ENCODE assay signal across 13 cellular contexts in the genomic region with DNA sequence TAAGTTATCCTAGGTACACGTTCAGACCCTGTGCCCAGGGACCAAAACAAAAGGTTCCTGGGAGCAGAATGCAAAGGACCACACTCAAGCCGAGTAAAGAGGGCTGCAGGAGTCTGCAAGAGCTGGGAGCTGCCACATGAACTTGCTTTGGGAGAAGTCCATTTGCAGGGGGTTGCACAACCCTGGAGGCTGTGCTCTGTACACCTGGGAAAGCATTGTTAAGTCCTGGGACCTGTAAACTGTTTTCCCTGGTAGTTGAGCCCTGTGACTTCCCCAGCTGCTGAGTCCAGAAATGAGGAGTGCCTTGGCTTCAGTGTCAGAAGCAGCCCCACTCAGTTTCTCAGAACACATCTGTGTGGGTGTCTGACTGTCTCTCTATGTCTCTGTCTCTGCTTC.
A peak's percentile ranks its signal among the peaks of the same experiment; 100 is the strongest.
DNase-seq lines count a peak whose midpoint lies in the region; ATAC-seq and TF ChIP-seq lines count a peak whose summit lies in the region.
"Had no signal": no experiment of that assay in that cellular context is flagged by ENCODE, and none has a peak within 500 bp of the region (broad histone marks: within the 10 kb centered on the region; RNA-seq: fewer than 3 reads in every experiment).

No MANE protein-coding gene starts in this region.

- H3K4me1 ChIP-seq in esophagus (ENCODE audit: control insufficient read depth in 2 of 2, insufficient read depth in 2 of 2, low read length in 1 of 2) (peaks cover 0 to 5% of the 10 kb centered on the region in 2 donors), upper lobe of right lung (peaks cover 11% of the 10 kb centered on the region)

- H3K4me3 ChIP-seq in esophagus (ENCODE audit: low read depth in 1 of 2, low read length in 2 of 2), result no peak overlapping the region
- H3K4me3 ChIP-seq in upper lobe of right lung, result no peak overlapping the region
- H3K4me3 ChIP-seq: SK-N-MC had no signal

- TF ChIP-seq CTCF in omental fat pad (IDR thresholded peaks at IDR 0.05), result no peak
- no peak for TF ChIP-seq CTCF in upper lobe of right lung (IDR thresholded peaks at IDR 0.05)

- H3K4me3 Mint-ChIP-seq in activated naive CD8-positive, alpha-beta T cell treated with anti-CD3 and anti-CD28 coated beads, Interleukin-2, amount 50 U/mL, for 24 hours, result no peak overlapping the region
- H3K4me3 Mint-ChIP-seq in activated naive CD8-positive, alpha-beta T cell treated with anti-CD3 and anti-CD28 coated beads for 36 hours, result no peak overlapping the region
- H3K4me3 Mint-ChIP-seq: activated CD4-positive, alpha-beta T cell treated with anti-CD3 and anti-CD28 coated beads for 36 hours; memory B cell had no signal

- H3K9me3 ChIP-seq in esophagus (ENCODE audit: control insufficient read depth in 2 of 2, insufficient read depth in 1 of 2, low read depth in 1 of 2, low read length in 1 of 2) (no peaks in the 10 kb centered on the region), upper lobe of right lung (no peaks in the 10 kb centered on the region)

- no peaks in the 10 kb centered on the region for H3K36me3 ChIP-seq in esophagus (ENCODE audit: control insufficient read depth in 2 of 2, insufficient read depth in 2 of 2, low read length in 1 of 2)
- no peaks in the 10 kb centered on the region for H3K36me3 ChIP-seq in upper lobe of right lung

- H3K27ac Mint-ChIP-seq in activated naive CD8-positive, alpha-beta T cell treated with anti-CD3 and anti-CD28 coated beads, Interleukin-2, amount 50 U/mL, for 24 hours, result no peak overlapping the region
- H3K27ac Mint-ChIP-seq in activated naive CD8-positive, alpha-beta T cell treated with anti-CD3 and anti-CD28 coated beads for 36 hours, result no peak overlapping the region
- H3K27ac Mint-ChIP-seq: activated CD4-positive, alpha-beta T cell treated with anti-CD3 and anti-CD28 coated beads for 36 hours; memory B cell had no signal

- no peaks in the 10 kb centered on the region for H3K36me3 Mint-ChIP-seq in activated naive CD8-positive, alpha-beta T cell treated with anti-CD3 and anti-CD28 coated beads, Interleukin-2, amount 50 U/mL, for 24 hours (ENCODE audit: low read depth)
- no peaks in the 10 kb centered on the region for H3K36me3 Mint-ChIP-seq in activated naive CD8-positive, alpha-beta T cell treated with anti-CD3 and anti-CD28 coated beads for 36 hours
- H3K36me3 Mint-ChIP-seq: memory B cell had no signal

- peak overlapping the region; percentile 52 to 59 for H3K27ac ChIP-seq in esophagus (ENCODE audit: low read depth in 2 of 2, low read length in 1 of 2)
- H3K27ac ChIP-seq in upper lobe of right lung, result peak overlapping the region; percentile 20
- H3K27ac ChIP-seq: 22Rv1, SK-N-MC had no signal

- peak; percentile 24 for ATAC-seq in activated naive CD8-positive, alpha-beta T cell treated with anti-CD3 and anti-CD28 coated beads, Interleukin-2, amount 50 U/mL, for 24 hours
- ATAC-seq in omental fat pad (ENCODE audit: low FRiP score) (peak; percentile 9), upper lobe of right lung (no peak), GM19463 (IDR thresholded peaks at IDR 0.05; ENCODE audit: unreplicated experiment) (no peak), GM21423 (IDR thresholded peaks at IDR 0.05; ENCODE audit: unreplicated experiment) (no peak)

- H3K9me3 Mint-ChIP-seq in activated naive CD8-positive, alpha-beta T cell treated with anti-CD3 and anti-CD28 coated beads, Interleukin-2, amount 50 U/mL, for 24 hours, result no peaks in the 10 kb centered on the region
- H3K9me3 Mint-ChIP-seq in activated naive CD8-positive, alpha-beta T cell treated with anti-CD3 and anti-CD28 coated beads for 36 hours, result no peaks in the 10 kb centered on the region
- H3K9me3 Mint-ChIP-seq: memory B cell had no signal

- no peak for DNase-seq in activated naive CD8-positive, alpha-beta T cell treated with anti-CD3 and anti-CD28 coated beads, Interleukin-2, amount 50 U/mL, for 24 hours
- DNase-seq in activated naive CD8-positive, alpha-beta T cell treated with anti-CD3 and anti-CD28 coated beads for 36 hours, result no peak
- DNase-seq in omental fat pad (ENCODE audit: low spot score), result no peak
- no peak for DNase-seq in upper lobe of right lung
- DNase-seq in NCI-H69 (lab: John Stamatoyannopoulos, UW), result no peak
- DNase-seq: cortex of kidney had no signal

- peaks cover 21% of the 10 kb centered on the region for H3K27me3 Mint-ChIP-seq in activated naive CD8-positive, alpha-beta T cell treated with anti-CD3 and anti-CD28 coated beads, Interleukin-2, amount 50 U/mL, for 24 hours
- H3K27me3 Mint-ChIP-seq in activated naive CD8-positive, alpha-beta T cell treated with anti-CD3 and anti-CD28 coated beads for 36 hours, result peaks cover 32% of the 10 kb centered on the region

- H3K27me3 ChIP-seq in esophagus (ENCODE audit: control insufficient read depth in 1 of 2, insufficient read depth in 2 of 2, low read length in 2 of 2) (no peaks in the 10 kb centered on the region), upper lobe of right lung (no peaks in the 10 kb centered on the region)

- H3K4me1 Mint-ChIP-seq in activated naive CD8-positive, alpha-beta T cell treated with anti-CD3 and anti-CD28 coated beads, Interleukin-2, amount 50 U/mL, for 24 hours, result no peaks in the 10 kb centered on the region
- no peaks in the 10 kb centered on the region for H3K4me1 Mint-ChIP-seq in activated naive CD8-positive, alpha-beta T cell treated with anti-CD3 and anti-CD28 coated beads for 36 hours
- H3K4me1 Mint-ChIP-seq: memory B cell had no signal

- WGBS in esophagus, 2 donors, result 57% methylated on average over 2 of the region's 2 CpGs

- intact Hi-C loops in upper lobe of right lung (cut with DNase I), result no loop called here

Comparison
In these comparisons a context has a peak if more than half of its experiments do, and no peak if none do; other contexts are left out.
1. ATAC-seq: peak in activated naive CD8-positive, alpha-beta T cell treated with anti-CD3 and anti-CD28 coated beads, Interleukin-2, amount 50 U/mL, for 24 hours (single experiment) and omental fat pad (single experiment); none in upper lobe of right lung (single experiment), GM19463 (single experiment) and GM21423 (single experiment).